ENCODE assay signal across 8 cellular contexts in genomic region chr7:130356121-130356759, GRCh38. TPM values are rescaled to one million over a fixed set of nuclear protein-coding genes. Genes with fewer than 3 reads are reported as not detected.
A peak's percentile ranks its signal among the peaks of the same experiment; 100 is the strongest.
DNase-seq lines count a peak whose midpoint lies in the region; ATAC-seq and TF ChIP-seq lines count a peak whose summit lies in the region.

No MANE protein-coding gene starts in this region.

- H3K27me3 ChIP-seq in psoas muscle (ENCODE audit: insufficient read depth in 3 of 3, low read length in 2 of 3), result peaks cover 0 to 16% (median 0%) of the 10 kb centered on the region in 3 donors

- H3K9me3 Mint-ChIP-seq in activated naive CD4-positive, alpha-beta T cell treated with anti-CD3 and anti-CD28 coated beads for 36 hours, result peaks cover 5% of the 10 kb centered on the region

- no peaks in the 10 kb centered on the region for H3K36me3 ChIP-seq in psoas muscle (ENCODE audit: insufficient read depth in 1 of 2, low read depth in 1 of 2)

- DNase-seq in EH (ENCODE audit: low read depth) (peak; percentile 99), SK-N-DZ (ENCODE audit: low spot score) (peak; percentile 30), glomerular visceral epithelial cell (ENCODE audit: extremely low spot score) (peak; percentile 98), psoas muscle (peak; percentile 77 to 81), DMS114 treated with DMSO at 0.1 percent for 48 hours (lab: John Stamatoyannopoulos, UW; ENCODE audit: unreplicated experiment) (no peak)
- no peak for DNase-seq in stimulated activated CD4-positive, alpha-beta T cell treated with anti-CD3 and anti-CD28 coated beads, Interleukin-4, amount 100 ng/mL, for 4 hours
- no peak for DNase-seq in activated naive CD4-positive, alpha-beta T cell treated with anti-CD3 and anti-CD28 coated beads for 36 hours

- H3K4me3 Mint-ChIP-seq in activated naive CD4-positive, alpha-beta T cell treated with anti-CD3 and anti-CD28 coated beads for 36 hours, result no peak overlapping the region

- H3K4me1 ChIP-seq in psoas muscle, result no peaks in the 10 kb centered on the region

- no peak overlapping the region for H3K4me3 ChIP-seq in psoas muscle

- H3K27ac ChIP-seq in psoas muscle, result peak overlapping the region; percentile 78

- intact Hi-C loops in psoas muscle (cut with DNase I), result loop anchor here in 1 of 2 donors (10.0 kb wide), 1 partner anchor 81 kb away; no protein-coding TSS in a partner anchor
- intact Hi-C loops in activated naive CD4-positive, alpha-beta T cell treated with anti-CD3 and anti-CD28 coated beads for 36 hours (cut with micrococcal nuclease), result no loop called here

- CTCF ChIA-PET in activated naive CD4-positive, alpha-beta T cell treated with anti-CD3 and anti-CD28 coated beads for 36 hours (lab: Charles Lee), result no interaction called here

- WGBS in psoas muscle, 3 donors, result 35 to 41% (median 40%) methylated on average over 8 of the region's 8 CpGs

- no peaks in the 10 kb centered on the region for H3K36me3 Mint-ChIP-seq in activated naive CD4-positive, alpha-beta T cell treated with anti-CD3 and anti-CD28 coated beads for 36 hours (ENCODE audit: low read depth)

- no peak overlapping the region for H3K27ac Mint-ChIP-seq in activated naive CD4-positive, alpha-beta T cell treated with anti-CD3 and anti-CD28 coated beads for 36 hours

- TF ChIP-seq CTCF in psoas muscle (IDR thresholded peaks at IDR 0.05), result no peak

- no peaks in the 10 kb centered on the region for H3K27me3 Mint-ChIP-seq in activated naive CD4-positive, alpha-beta T cell treated with anti-CD3 and anti-CD28 coated beads for 36 hours (ENCODE audit: low read depth)

- ATAC-seq in psoas muscle, result peak; percentile 68 to 84 (median 77)
- no peak for ATAC-seq in GM21529 (IDR thresholded peaks at IDR 0.05; ENCODE audit: unreplicated experiment)

- H3K4me1 Mint-ChIP-seq in activated naive CD4-positive, alpha-beta T cell treated with anti-CD3 and anti-CD28 coated beads for 36 hours (ENCODE audit: low read depth), result peaks cover 8% of the 10 kb centered on the region

- peaks cover 9% of the 10 kb centered on the region for H3K9me3 ChIP-seq in psoas muscle

RNA-seq across cellular contexts. Expression of gene CPA5, which starts 11.6 kb away (rescaled TPM):
- polyA plus RNA-seq in SK-N-DZ (2014; cell fraction: cytosol; rRNA removed), result not detected in 2 replicates
- polyA plus RNA-seq in SK-N-DZ (2014; cell fraction: nucleus; rRNA removed), result 0.20 TPM in 1 of 2 replicates, not detected in the other
- 1 to 10 TPM in 2 of 4 donors, under 1 TPM in 1, not detected in 1; 0.73 to 5.2 (median 1.7) TPM for total RNA-seq in psoas muscle
- polyA plus RNA-seq in psoas muscle, result 1 to 10 TPM in 1 of 3 donors, under 1 TPM in 2; 0.42 to 1.3 (median 0.48) TPM
- under 1 TPM; 0.74 to 0.88 TPM for total RNA-seq in activated naive CD4-positive, alpha-beta T cell treated with anti-CD3 and anti-CD28 coated beads for 36 hours

RNA-seq across cellular contexts. Expression of gene CPA1, which starts 24.1 kb away (rescaled TPM):
- 0.67 and 0.76 TPM in 2 replicates for polyA plus RNA-seq in SK-N-DZ (2014; cell fraction: cytosol; rRNA removed)
- polyA plus RNA-seq in SK-N-DZ (2014; cell fraction: nucleus; rRNA removed), result 2.3 and 3.1 TPM in 2 replicates
- total RNA-seq in psoas muscle, result 1 to 10 TPM in 3 of 4 donors, under 1 TPM in 1; 0.52 to 4.6 (median 1.3) TPM
- 1 to 10 TPM in 1 of 3 donors, under 1 TPM in 2; 0.18 to 1.0 (median 0.56) TPM for polyA plus RNA-seq in psoas muscle
- not detected for total RNA-seq in activated naive CD4-positive, alpha-beta T cell treated with anti-CD3 and anti-CD28 coated beads for 36 hours

Comparison
In these comparisons a context has a peak if more than half of its experiments do, and no peak if none do; other contexts are left out.
1. DNase-seq: peak in EH (single experiment), SK-N-DZ (single experiment), glomerular visceral epithelial cell (single experiment) and psoas muscle (2 of 2); none in stimulated activated CD4-positive, alpha-beta T cell treated with anti-CD3 and anti-CD28 coated beads, Interleukin-4, amount 100 ng/mL, for 4 hours (0 of 2), DMS114 treated with DMSO at 0.1 percent for 48 hours (single experiment) and activated naive CD4-positive, alpha-beta T cell treated with anti-CD3 and anti-CD28 coated beads for 36 hours (single experiment).